Comparison of ENCODE assay signal across 17 cellular contexts in the genomic region with DNA sequence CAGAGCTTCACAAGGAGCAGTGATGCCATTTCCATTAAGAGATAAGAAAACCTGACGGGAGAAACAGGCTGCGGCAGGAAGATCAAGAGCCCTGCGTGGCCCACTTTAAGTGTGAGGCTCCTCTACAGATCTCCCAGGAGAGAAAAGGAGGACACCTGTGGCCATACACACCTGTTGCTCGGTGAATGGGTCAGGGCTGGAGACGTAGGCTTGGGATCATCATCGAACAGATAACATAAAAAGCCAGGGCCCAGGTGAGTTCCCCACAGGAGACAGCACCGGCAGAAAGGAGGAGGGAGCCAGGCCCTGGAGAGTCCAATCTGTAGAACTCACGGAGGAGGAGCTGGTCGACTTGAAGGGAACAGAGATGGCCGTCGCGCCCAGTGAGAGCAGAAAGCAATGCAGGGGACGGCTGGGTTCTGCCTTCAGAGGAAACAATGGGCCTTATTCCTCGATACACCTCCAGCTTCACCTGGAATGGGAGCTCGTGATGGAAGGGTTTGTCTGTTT.
A peak's percentile ranks its signal among the peaks of the same experiment; 100 is the strongest.
DNase-seq lines count a peak whose midpoint lies in the region; ATAC-seq and TF ChIP-seq lines count a peak whose summit lies in the region.
"Had no signal": no experiment of that assay in that cellular context is flagged by ENCODE, and none has a peak within 500 bp of the region (broad histone marks: within the 10 kb centered on the region; RNA-seq: fewer than 3 reads in every experiment).

No MANE protein-coding gene starts in this region.

- POLR2A ChIA-PET in activated CD4-positive, alpha-beta T cell treated with anti-CD3 and anti-CD28 coated beads, Interleukin-2, amount 10 ng/mL, durations not matched to agents 7 days and 5 days (lab: Charles Lee) = no interaction called here

- H3K27me3 Mint-ChIP-seq in chondrocyte (ENCODE audit: low read depth) = peaks cover 3% of the 10 kb centered on the region
- peaks cover 4 to 8% of the 10 kb centered on the region in 2 donors for H3K27me3 Mint-ChIP-seq in natural killer cell treated with Interleukin-12 subunit alpha and Interleukin-12 subunit beta and Interleukin-15 and Interleukin-18, amount 100 ng/mL, for 72 hours
- no peaks in the 10 kb centered on the region for H3K27me3 Mint-ChIP-seq in activated naive CD8-positive, alpha-beta T cell treated with anti-CD3 and anti-CD28 coated beads, Interleukin-2, amount 50 U/mL, for 24 hours
- no peaks in the 10 kb centered on the region for H3K27me3 Mint-ChIP-seq in activated CD4-positive, alpha-beta T cell treated with anti-CD3 and anti-CD28 coated beads, Interleukin-2, amount 10 ng/mL, durations not matched to agents 7 days and 5 days
- H3K27me3 Mint-ChIP-seq: CD4-positive, alpha-beta T cell had no signal

- no peak for ATAC-seq in natural killer cell treated with Interleukin-12 subunit alpha and Interleukin-12 subunit beta and Interleukin-15 and Interleukin-18, amount 100 ng/mL, for 72 hours
- ATAC-seq in stimulated activated effector memory CD8-positive, alpha-beta T cell treated with anti-CD3 and anti-CD28 coated beads, Interleukin-12 subunit alpha, Interleukin-12 subunit beta, amount 100 ng/mL, for 72 hours = no peak
- no peak for ATAC-seq in activated naive CD8-positive, alpha-beta T cell treated with anti-CD3 and anti-CD28 coated beads, Interleukin-2, amount 50 U/mL, for 24 hours
- ATAC-seq: A549, HCT116 had no signal

- peak; percentile 41 for DNase-seq in activated effector memory CD4-positive, alpha-beta T cell treated with anti-CD3 and anti-CD28 coated beads, Interleukin-2, amount 50 U/mL, for 16 hours
- DNase-seq in activated effector memory CD4-positive, alpha-beta T cell treated with Interleukin-2 at 50 U/mL for 16 hours = no peak
- peak; percentile 66 for DNase-seq in chondrocyte (ENCODE audit: low spot score)
- no peak for DNase-seq in natural killer cell treated with Interleukin-12 subunit alpha and Interleukin-12 subunit beta and Interleukin-15 and Interleukin-18, amount 100 ng/mL, for 72 hours (ENCODE audit: low spot score)
- no peak for DNase-seq in stimulated activated effector memory CD8-positive, alpha-beta T cell treated with anti-CD3 and anti-CD28 coated beads, Interleukin-12 subunit alpha, Interleukin-12 subunit beta, amount 100 ng/mL, for 72 hours (ENCODE audit: low spot score in 2 of 2)
- no peak for DNase-seq in activated naive CD8-positive, alpha-beta T cell treated with anti-CD3 and anti-CD28 coated beads, Interleukin-2, amount 50 U/mL, for 24 hours
- DNase-seq in activated CD4-positive, alpha-beta T cell treated with anti-CD3 and anti-CD28 coated beads, Interleukin-2, amount 10 ng/mL, durations not matched to agents 7 days and 5 days = no peak
- DNase-seq in caudate nucleus (lab: John Stamatoyannopoulos, UW) = no peak
- DNase-seq: AML-193; Caco-2; CD4-positive, alpha-beta T cell; GOT3; H7 had no signal

- H3K4me1 Mint-ChIP-seq in chondrocyte (ENCODE audit: low read depth) = no peaks in the 10 kb centered on the region
- H3K4me1 Mint-ChIP-seq in natural killer cell treated with Interleukin-12 subunit alpha and Interleukin-12 subunit beta and Interleukin-15 and Interleukin-18, amount 100 ng/mL, for 72 hours (ENCODE audit: low read depth in 2 of 2) = peaks cover 0 to 8% of the 10 kb centered on the region in 2 donors
- peaks cover 6% of the 10 kb centered on the region for H3K4me1 Mint-ChIP-seq in stimulated activated effector memory CD8-positive, alpha-beta T cell treated with anti-CD3 and anti-CD28 coated beads, Interleukin-12 subunit alpha, Interleukin-12 subunit beta, amount 100 ng/mL, for 72 hours
- H3K4me1 Mint-ChIP-seq in activated naive CD8-positive, alpha-beta T cell treated with anti-CD3 and anti-CD28 coated beads, Interleukin-2, amount 50 U/mL, for 24 hours = peaks cover 13% of the 10 kb centered on the region
- peaks cover 11% of the 10 kb centered on the region for H3K4me1 Mint-ChIP-seq in activated CD4-positive, alpha-beta T cell treated with anti-CD3 and anti-CD28 coated beads, Interleukin-2, amount 10 ng/mL, durations not matched to agents 7 days and 5 days

- H3K27ac ChIP-seq in caudate nucleus (ENCODE audit: low read depth, low read length) = no peak overlapping the region
- H3K27ac ChIP-seq: 22Rv1, A549, C4-2B had no signal

- H3K9me3 Mint-ChIP-seq in chondrocyte (ENCODE audit: low read depth) = peaks cover 5% of the 10 kb centered on the region
- H3K9me3 Mint-ChIP-seq in natural killer cell treated with Interleukin-12 subunit alpha and Interleukin-12 subunit beta and Interleukin-15 and Interleukin-18, amount 100 ng/mL, for 72 hours = no peaks in the 10 kb centered on the region
- peaks cover 7% of the 10 kb centered on the region for H3K9me3 Mint-ChIP-seq in stimulated activated effector memory CD8-positive, alpha-beta T cell treated with anti-CD3 and anti-CD28 coated beads, Interleukin-12 subunit alpha, Interleukin-12 subunit beta, amount 100 ng/mL, for 72 hours
- H3K9me3 Mint-ChIP-seq in activated naive CD8-positive, alpha-beta T cell treated with anti-CD3 and anti-CD28 coated beads, Interleukin-2, amount 50 U/mL, for 24 hours = no peaks in the 10 kb centered on the region
- no peaks in the 10 kb centered on the region for H3K9me3 Mint-ChIP-seq in activated CD4-positive, alpha-beta T cell treated with anti-CD3 and anti-CD28 coated beads, Interleukin-2, amount 10 ng/mL, durations not matched to agents 7 days and 5 days
- H3K9me3 Mint-ChIP-seq: CD4-positive, alpha-beta T cell had no signal

- CTCF ChIA-PET in activated CD4-positive, alpha-beta T cell treated with anti-CD3 and anti-CD28 coated beads, Interleukin-2, amount 10 ng/mL, durations not matched to agents 7 days and 5 days (lab: Charles Lee) = no interaction called here

- no peak overlapping the region for H3K27ac Mint-ChIP-seq in chondrocyte (ENCODE audit: unreplicated experiment)
- H3K27ac Mint-ChIP-seq in natural killer cell treated with Interleukin-12 subunit alpha and Interleukin-12 subunit beta and Interleukin-15 and Interleukin-18, amount 100 ng/mL, for 72 hours = peak overlapping the region; percentile 18 to 31
- H3K27ac Mint-ChIP-seq in stimulated activated effector memory CD8-positive, alpha-beta T cell treated with anti-CD3 and anti-CD28 coated beads, Interleukin-12 subunit alpha, Interleukin-12 subunit beta, amount 100 ng/mL, for 72 hours = peak overlapping the region; percentile 34
- no peak overlapping the region for H3K27ac Mint-ChIP-seq in activated naive CD8-positive, alpha-beta T cell treated with anti-CD3 and anti-CD28 coated beads, Interleukin-2, amount 50 U/mL, for 24 hours
- H3K27ac Mint-ChIP-seq in activated CD4-positive, alpha-beta T cell treated with anti-CD3 and anti-CD28 coated beads, Interleukin-2, amount 10 ng/mL, durations not matched to agents 7 days and 5 days = no peak overlapping the region
- H3K27ac Mint-ChIP-seq: CD4-positive, alpha-beta T cell had no signal

- TF ChIP-seq CTCF in chondrocyte (IDR thresholded peaks at IDR 0.05) = no peak

- H3K36me3 Mint-ChIP-seq in chondrocyte (ENCODE audit: low read depth) = no peaks in the 10 kb centered on the region
- H3K36me3 Mint-ChIP-seq in natural killer cell treated with Interleukin-12 subunit alpha and Interleukin-12 subunit beta and Interleukin-15 and Interleukin-18, amount 100 ng/mL, for 72 hours = no peaks in the 10 kb centered on the region
- no peaks in the 10 kb centered on the region for H3K36me3 Mint-ChIP-seq in stimulated activated effector memory CD8-positive, alpha-beta T cell treated with anti-CD3 and anti-CD28 coated beads, Interleukin-12 subunit alpha, Interleukin-12 subunit beta, amount 100 ng/mL, for 72 hours
- H3K36me3 Mint-ChIP-seq in activated naive CD8-positive, alpha-beta T cell treated with anti-CD3 and anti-CD28 coated beads, Interleukin-2, amount 50 U/mL, for 24 hours (ENCODE audit: low read depth) = no peaks in the 10 kb centered on the region
- H3K36me3 Mint-ChIP-seq in activated CD4-positive, alpha-beta T cell treated with anti-CD3 and anti-CD28 coated beads, Interleukin-2, amount 10 ng/mL, durations not matched to agents 7 days and 5 days (ENCODE audit: low read depth) = no peaks in the 10 kb centered on the region

- no peak overlapping the region for H3K4me3 Mint-ChIP-seq in chondrocyte (ENCODE audit: unreplicated experiment)
- H3K4me3 Mint-ChIP-seq in natural killer cell treated with Interleukin-12 subunit alpha and Interleukin-12 subunit beta and Interleukin-15 and Interleukin-18, amount 100 ng/mL, for 72 hours = no peak overlapping the region
- H3K4me3 Mint-ChIP-seq in stimulated activated effector memory CD8-positive, alpha-beta T cell treated with anti-CD3 and anti-CD28 coated beads, Interleukin-12 subunit alpha, Interleukin-12 subunit beta, amount 100 ng/mL, for 72 hours = no peak overlapping the region
- no peak overlapping the region for H3K4me3 Mint-ChIP-seq in activated naive CD8-positive, alpha-beta T cell treated with anti-CD3 and anti-CD28 coated beads, Interleukin-2, amount 50 U/mL, for 24 hours
- no peak overlapping the region for H3K4me3 Mint-ChIP-seq in activated CD4-positive, alpha-beta T cell treated with anti-CD3 and anti-CD28 coated beads, Interleukin-2, amount 10 ng/mL, durations not matched to agents 7 days and 5 days
- H3K4me3 Mint-ChIP-seq: CD4-positive, alpha-beta T cell had no signal

Comparison
In these comparisons a context has a peak if more than half of its experiments do, and no peak if none do; other contexts are left out.
1. DNase-seq: peak in activated effector memory CD4-positive, alpha-beta T cell treated with anti-CD3 and anti-CD28 coated beads, Interleukin-2, amount 50 U/mL, for 16 hours (single experiment) and chondrocyte (single experiment); none in activated effector memory CD4-positive, alpha-beta T cell treated with Interleukin-2 at 50 U/mL for 16 hours (single experiment), natural killer cell treated with Interleukin-12 subunit alpha and Interleukin-12 subunit beta and Interleukin-15 and Interleukin-18, amount 100 ng/mL, for 72 hours (single experiment), stimulated activated effector memory CD8-positive, alpha-beta T cell treated with anti-CD3 and anti-CD28 coated beads, Interleukin-12 subunit alpha, Interleukin-12 subunit beta, amount 100 ng/mL, for 72 hours (0 of 2), activated naive CD8-positive, alpha-beta T cell treated with anti-CD3 and anti-CD28 coated beads, Interleukin-2, amount 50 U/mL, for 24 hours (single experiment), activated CD4-positive, alpha-beta T cell treated with anti-CD3 and anti-CD28 coated beads, Interleukin-2, amount 10 ng/mL, durations not matched to agents 7 days and 5 days (single experiment) and caudate nucleus (0 of 61).
2. H3K27ac Mint-ChIP-seq: peak in natural killer cell treated with Interleukin-12 subunit alpha and Interleukin-12 subunit beta and Interleukin-15 and Interleukin-18, amount 100 ng/mL, for 72 hours (2 of 2) and stimulated activated effector memory CD8-positive, alpha-beta T cell treated with anti-CD3 and anti-CD28 coated beads, Interleukin-12 subunit alpha, Interleukin-12 subunit beta, amount 100 ng/mL, for 72 hours (single experiment); none in chondrocyte (single experiment), activated naive CD8-positive, alpha-beta T cell treated with anti-CD3 and anti-CD28 coated beads, Interleukin-2, amount 50 U/mL, for 24 hours (single experiment) and activated CD4-positive, alpha-beta T cell treated with anti-CD3 and anti-CD28 coated beads, Interleukin-2, amount 10 ng/mL, durations not matched to agents 7 days and 5 days (single experiment).